In genomic region chr3:185977679-185978040, GRCh38 we compare ENCODE assay signal across 17 cellular contexts. TPM values are rescaled to one million over a fixed set of nuclear protein-coding genes. Genes with fewer than 3 reads are reported as not detected.
DNase-seq lines count a peak whose midpoint lies in the region; ATAC-seq and TF ChIP-seq lines count a peak whose summit lies in the region.
"Had no signal": no experiment of that assay in that cellular context is flagged by ENCODE, and none has a peak within 500 bp of the region (broad histone marks: within the 10 kb centered on the region; RNA-seq: fewer than 3 reads in every experiment).

No MANE protein-coding gene starts in this region.

- H3K4me1 ChIP-seq in left ventricle myocardium inferior (no peaks in the 10 kb centered on the region), PC-9 (replicated peaks; ENCODE audit: insufficient read depth) (no peaks in the 10 kb centered on the region), endodermal cell (ENCODE audit: control insufficient read depth, insufficient read depth, low read length) (no peaks in the 10 kb centered on the region), vagina (no peaks in the 10 kb centered on the region)
- H3K4me1 ChIP-seq: parathyroid adenoma, Peyer's patch, right lobe of liver, upper lobe of right lung had no signal

- H3K4me3 Mint-ChIP-seq in endodermal cell = no peak overlapping the region
- H3K4me3 Mint-ChIP-seq: CD4-positive, alpha-beta memory T cell; central memory CD8-positive, alpha-beta T cell; T-helper 17 cell had no signal

- H3K4me1 Mint-ChIP-seq in endodermal cell = peaks cover 9% of the 10 kb centered on the region

- no peaks in the 10 kb centered on the region for H3K9me3 Mint-ChIP-seq in endodermal cell
- H3K9me3 Mint-ChIP-seq: CD4-positive, alpha-beta memory T cell; central memory CD8-positive, alpha-beta T cell had no signal

- POLR2A ChIA-PET in PC-9 (lab: Charles Lee; ENCODE audit: unreplicated experiment) = interaction anchor here (1.2 kb wide), 1 partner anchor 34 kb away, joined by 5 read pairs; no protein-coding TSS in a partner anchor

- TF ChIP-seq POLR2A in vagina (IDR thresholded peaks at IDR 0.05) = no peak

- DNase-seq in left ventricle myocardium inferior = no peak
- no peak for DNase-seq in left ventricle myocardium superior
- DNase-seq in PC-9 = no peak
- no peak for DNase-seq in endodermal cell
- no peak for DNase-seq in omental fat pad (ENCODE audit: low spot score)
- DNase-seq in vagina (ENCODE audit: extremely low spot score in 2 of 2) = no peak
- no peak for DNase-seq in EL
- no peak for DNase-seq in NCI-H226

- H4K20me1 ChIP-seq in PC-9 (ENCODE audit: insufficient read depth) = peaks cover 88% of the 10 kb centered on the region

- CTCF ChIA-PET in PC-9 (lab: Charles Lee) = interaction anchor here (1.5 kb wide), 2 partner anchors 34 to 300 kb away, joined by 3 to 15 read pairs; no protein-coding TSS in a partner anchor

- no peak overlapping the region for H3K4me2 ChIP-seq in PC-9

- H3K4me3 ChIP-seq in left ventricle myocardium inferior (no peak overlapping the region), PC-9 (no peak overlapping the region), endodermal cell (ENCODE audit: low read length) (no peak overlapping the region), vagina (no peak overlapping the region)
- H3K4me3 ChIP-seq: Peyer's patch, right lobe of liver, upper lobe of right lung had no signal

- TF ChIP-seq CTCF in left ventricle myocardium inferior (IDR thresholded peaks at IDR 0.05; ENCODE audit: borderline replicate concordance) (peak; percentile 18), PC-9 (conservative IDR thresholded peaks at IDR 0.05) (peak; percentile 46; the same call in 1 of the 2 replicates), endodermal cell (conservative IDR thresholded peaks at IDR 0.05) (peak; percentile 8), omental fat pad (IDR thresholded peaks at IDR 0.05) (no peak), vagina (IDR thresholded peaks at IDR 0.05) (no peak)

- H3F3A ChIP-seq in PC-9 (ENCODE audit: insufficient read depth, low read depth) = peaks cover 93% of the 10 kb centered on the region

- no peaks in the 10 kb centered on the region for H3K9me3 ChIP-seq in left ventricle myocardium inferior (replicated peaks)
- H3K9me3 ChIP-seq in PC-9 (ENCODE audit: insufficient read depth, low read depth) = no peaks in the 10 kb centered on the region
- H3K9me3 ChIP-seq in endodermal cell (ENCODE audit: control insufficient read depth, low read length) = no peaks in the 10 kb centered on the region
- H3K9me3 ChIP-seq in vagina = no peaks in the 10 kb centered on the region
- H3K9me3 ChIP-seq: Peyer's patch, right lobe of liver, upper lobe of right lung had no signal

- H3K36me3 ChIP-seq in left ventricle myocardium inferior (no peaks in the 10 kb centered on the region), PC-9 (ENCODE audit: low read depth) (peaks cover 59% of the 10 kb centered on the region), endodermal cell (ENCODE audit: control insufficient read depth, insufficient read depth, low read length) (no peaks in the 10 kb centered on the region), vagina (peaks cover 0 to 6% of the 10 kb centered on the region in 2 donors)
- H3K36me3 ChIP-seq: right lobe of liver, upper lobe of right lung had no signal

- no peaks in the 10 kb centered on the region for H3K36me3 Mint-ChIP-seq in endodermal cell (ENCODE audit: low read depth)
- H3K36me3 Mint-ChIP-seq: CD4-positive, alpha-beta memory T cell; naive thymus-derived CD4-positive, alpha-beta T cell had no signal

- no TSS peak for BruUV-seq in PC-9 (replicated peaks; lab: Mats Ljungman, UMichigan)

- no peak for ATAC-seq in left ventricle myocardium superior
- ATAC-seq in omental fat pad (ENCODE audit: low FRiP score) = no peak

- no peak overlapping the region for H2AFZ ChIP-seq in PC-9
- H2AFZ ChIP-seq: parathyroid adenoma had no signal

- WGBS in endodermal cell (ENCODE audit: insufficient coverage in 1 of 2, insufficient read length in 1 of 2), 2 experiments = 0 to 55% methylated on average over 1 to 3 of the region's 3 CpGs

- 0 out of 2 replicates have a peak, but pooled peaks cover 6% of the 10 kb centered on the region for H3K79me2 ChIP-seq in PC-9 (ENCODE audit: low read depth)
- H3K79me2 ChIP-seq: parathyroid adenoma had no signal

- H3K9ac ChIP-seq in endodermal cell (ENCODE audit: extremely low read depth, low read length, poor library complexity, severe bottlenecking) = no peak overlapping the region
- H3K9ac ChIP-seq: parathyroid adenoma had no signal

- peaks cover 2% of the 10 kb centered on the region for H3K27me3 Mint-ChIP-seq in endodermal cell (ENCODE audit: insufficient read depth)
- H3K27me3 Mint-ChIP-seq: central memory CD8-positive, alpha-beta T cell had no signal

- H3K27ac Mint-ChIP-seq in endodermal cell = no peak overlapping the region
- H3K27ac Mint-ChIP-seq: CD4-positive, alpha-beta memory T cell had no signal

- H3K9me2 ChIP-seq in PC-9 (ENCODE audit: insufficient read depth) = no peaks in the 10 kb centered on the region

- H3K27me3 ChIP-seq in left ventricle myocardium inferior (ENCODE audit: low read depth) (no peaks in the 10 kb centered on the region), PC-9 (ENCODE audit: insufficient read depth, low read depth) (no peaks in the 10 kb centered on the region), endodermal cell (ENCODE audit: control insufficient read depth, insufficient read depth, low read length, poor library complexity, severe bottlenecking) (peaks cover 4% of the 10 kb centered on the region), vagina (no peaks in the 10 kb centered on the region)
- H3K27me3 ChIP-seq: Peyer's patch, right lobe of liver, upper lobe of right lung had no signal

- intact Hi-C loops in left ventricle myocardium inferior (cut with micrococcal nuclease) (no loop called here), left ventricle myocardium superior (cut with micrococcal nuclease) (loop anchor here (10.0 kb wide), 1 partner anchor 567 kb away; the partner anchor contains the start of gene CRYGS), PC-9 (cut with micrococcal nuclease; ENCODE audit: unreplicated experiment) (loop anchor here (2.0 kb wide), 1 partner anchor 35 kb away; no protein-coding TSS in a partner anchor), vagina (cut with DNase I) (no loop called here)

- H3K27ac ChIP-seq in left ventricle myocardium inferior (replicated peaks) = no peak overlapping the region
- no peak overlapping the region for H3K27ac ChIP-seq in PC-9
- H3K27ac ChIP-seq in endodermal cell (ENCODE audit: low read depth, low read length) = no peak overlapping the region
- H3K27ac ChIP-seq in vagina = no peak overlapping the region
- H3K27ac ChIP-seq: HL-60, parathyroid adenoma, Peyer's patch, right lobe of liver, upper lobe of right lung had no signal

RNA-seq across cellular contexts. Expression of gene TRA2B, which starts 39.8 kb away (rescaled TPM):
- total RNA-seq in left ventricle myocardium inferior (42.7 TPM), left ventricle myocardium superior (45.7 TPM), PC-9 (2021) (117 and 158 TPM in 2 replicates), endodermal cell (100 to 1,000 TPM; 222 to 230 TPM), omental fat pad (100 to 1,000 TPM; 211 to 286 (median 223) TPM), vagina (145 TPM)
- polyA plus RNA-seq in endodermal cell (2013, experiment 1 of 2) = 259 TPM
- polyA plus RNA-seq in endodermal cell (2013, experiment 2 of 2) = 232 TPM

Comparison
In these comparisons a context has a peak if more than half of its experiments do, and no peak if none do; other contexts are left out.
1. intact Hi-C loops: an anchor here in left ventricle myocardium superior (10.0 kb wide) and PC-9 (2.0 kb wide); none called in left ventricle myocardium inferior and vagina.
2. CTCF ChIP-seq: peak in left ventricle myocardium inferior (single experiment), PC-9 (single experiment) and endodermal cell (single experiment); none in omental fat pad (0 of 3) and vagina (0 of 3).